In the genomic region with DNA sequence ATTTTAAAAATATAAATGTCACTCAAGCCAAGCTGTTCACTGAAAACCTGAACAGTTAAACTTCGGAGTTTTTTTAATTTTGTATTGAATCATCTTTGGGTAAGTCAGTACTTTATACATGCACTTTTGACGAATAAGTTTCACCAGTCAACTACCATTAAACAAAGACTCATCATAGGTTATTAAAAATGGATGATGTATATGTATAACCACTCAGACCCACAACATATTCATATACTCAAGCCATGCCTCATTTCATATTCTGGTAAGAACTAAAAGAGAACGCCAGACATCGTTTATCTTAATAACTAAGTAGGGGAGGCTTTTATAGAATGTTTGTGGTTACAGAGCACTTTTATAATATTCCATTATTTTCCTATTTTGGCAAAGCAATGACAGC, we compare ENCODE assay signal across 27 cellular contexts. TPM values are rescaled to one million over a fixed set of nuclear protein-coding genes. Genes with fewer than 3 reads are reported as not detected.
DNase-seq lines count a peak whose midpoint lies in the region; ATAC-seq and FAIRE-seq lines count a peak whose summit lies in the region.
"Had no signal": no experiment of that assay in that cellular context is flagged by ENCODE, and none has a peak within 500 bp of the region (broad histone marks: within the 10 kb centered on the region; RNA-seq: fewer than 3 reads in every experiment).

No MANE protein-coding gene starts in this region.

- H3K9me3 ChIP-seq in CD4-positive, CD25-positive, alpha-beta regulatory T cell (ENCODE audit: control insufficient read depth in 2 of 2, low read length in 2 of 2), result no peaks in the 10 kb centered on the region
- H3K9me3 ChIP-seq: A549, HAP-1, SJCRH30 had no signal

- intact Hi-C loops in activated CD4-positive, alpha-beta T cell treated with anti-CD3 and anti-CD28 coated beads for 36 hours (cut with DNase I, micrococcal nuclease), result loop anchor here in 1 of 2 experiments (5.0 kb wide), 1 partner anchor 101 kb away; no protein-coding TSS in a partner anchor
- intact Hi-C loops in activated CD4-positive, alpha-beta T cell treated with anti-CD3 and anti-CD28 coated beads, Interleukin-2, amount 10 ng/mL, durations not matched to agents 24 days and 14 days (cut with micrococcal nuclease), result no loop called here

- H3K4me1 Mint-ChIP-seq in activated CD4-positive, alpha-beta T cell treated with anti-CD3 and anti-CD28 coated beads for 36 hours, result peaks cover 56% of the 10 kb centered on the region
- peaks cover 23% of the 10 kb centered on the region for H3K4me1 Mint-ChIP-seq in activated CD4-positive, alpha-beta T cell treated with anti-CD3 and anti-CD28 coated beads, Interleukin-2, amount 10 ng/mL, durations not matched to agents 24 days and 14 days
- peaks cover 36 to 71% (median 55%) of the 10 kb centered on the region in 4 donors for H3K4me1 Mint-ChIP-seq in CD4-positive, CD25-positive, alpha-beta regulatory T cell
- peaks cover 36 to 49% (median 43%) of the 10 kb centered on the region in 3 donors for H3K4me1 Mint-ChIP-seq in IgD-negative memory B cell

- ATAC-seq in activated CD4-positive, alpha-beta T cell treated with anti-CD3 and anti-CD28 coated beads for 36 hours, result peak; percentile 40
- ATAC-seq in CD4-positive, CD25-positive, alpha-beta regulatory T cell (ENCODE audit: low read depth in 2 of 2), result no peak
- no peak for ATAC-seq in GM21529 (IDR thresholded peaks at IDR 0.05; ENCODE audit: unreplicated experiment)
- ATAC-seq: A549, Right ventricle myocardium inferior had no signal

- H3K4me3 ChIP-seq in CD4-positive, CD25-positive, alpha-beta regulatory T cell (ENCODE audit: low read depth, low read length), result peak overlapping the region; percentile 47
- H3K4me3 ChIP-seq: A549, HAP-1, PC-9, SJCRH30 had no signal

- CTCF ChIA-PET in activated CD4-positive, alpha-beta T cell treated with anti-CD3 and anti-CD28 coated beads for 36 hours (lab: Charles Lee), result no interaction called here

- FAIRE-seq in endometrium (lab: Jason Lieb, UNC), result peak; percentile 18
- FAIRE-seq: A549, G401.6 had no signal

- no peak overlapping the region for H3K27ac Mint-ChIP-seq in activated CD4-positive, alpha-beta T cell treated with anti-CD3 and anti-CD28 coated beads for 36 hours
- H3K27ac Mint-ChIP-seq in activated CD4-positive, alpha-beta T cell treated with anti-CD3 and anti-CD28 coated beads, Interleukin-2, amount 10 ng/mL, durations not matched to agents 24 days and 14 days, result no peak overlapping the region
- no peak overlapping the region for H3K27ac Mint-ChIP-seq in CD4-positive, CD25-positive, alpha-beta regulatory T cell
- H3K27ac Mint-ChIP-seq in IgD-negative memory B cell, result peak overlapping the region in 2 of 3 donors; percentile 42 to 46

- H3K36me3 ChIP-seq in CD4-positive, CD25-positive, alpha-beta regulatory T cell (ENCODE audit: control insufficient read depth, insufficient read depth, low read length), result no peaks in the 10 kb centered on the region
- H3K36me3 ChIP-seq: HAP-1, SJCRH30 had no signal

- no peak for DNase-seq in activated CD4-positive, alpha-beta T cell treated with anti-CD3 and anti-CD28 coated beads for 36 hours
- DNase-seq in activated CD4-positive, alpha-beta T cell treated with anti-CD3 and anti-CD28 coated beads, Interleukin-2, amount 10 ng/mL, durations not matched to agents 24 days and 14 days, result no peak
- no peak for DNase-seq in CD4-positive, CD25-positive, alpha-beta regulatory T cell
- no peak for DNase-seq in NCI-H69 (lab: John Stamatoyannopoulos, UW)
- DNase-seq: AML-193, C1 segment of cervical spinal cord, Calu3, DMS153, GOT3, IMR-90, MM.1S, NCI-H1048, NCI-H1417, NCI-H1694, NCI-H2029 treated with DMSO at 0.1 percent for 48 hours, NCI-H446 treated with DMSO at 0.1 percent for 48 hours, NCI-H526, PC-9, SJCRH30 had no signal

- POLR2A ChIA-PET in activated CD4-positive, alpha-beta T cell treated with anti-CD3 and anti-CD28 coated beads for 36 hours (lab: Charles Lee), result no interaction called here

- H3K36me3 Mint-ChIP-seq in activated CD4-positive, alpha-beta T cell treated with anti-CD3 and anti-CD28 coated beads for 36 hours (ENCODE audit: low read depth), result peaks cover 7% of the 10 kb centered on the region
- H3K36me3 Mint-ChIP-seq in activated CD4-positive, alpha-beta T cell treated with anti-CD3 and anti-CD28 coated beads, Interleukin-2, amount 10 ng/mL, durations not matched to agents 24 days and 14 days (ENCODE audit: low read depth), result peaks cover 3% of the 10 kb centered on the region
- H3K36me3 Mint-ChIP-seq in CD4-positive, CD25-positive, alpha-beta regulatory T cell, result peaks cover 2% of the 10 kb centered on the region
- H3K36me3 Mint-ChIP-seq in IgD-negative memory B cell, result peaks cover 5% of the 10 kb centered on the region

- H3K4me3 Mint-ChIP-seq in activated CD4-positive, alpha-beta T cell treated with anti-CD3 and anti-CD28 coated beads for 36 hours, result no peak overlapping the region
- no peak overlapping the region for H3K4me3 Mint-ChIP-seq in activated CD4-positive, alpha-beta T cell treated with anti-CD3 and anti-CD28 coated beads, Interleukin-2, amount 10 ng/mL, durations not matched to agents 24 days and 14 days
- peak overlapping the region; percentile 28 to 64 (median 42) for H3K4me3 Mint-ChIP-seq in CD4-positive, CD25-positive, alpha-beta regulatory T cell
- H3K4me3 Mint-ChIP-seq in IgD-negative memory B cell, result peak overlapping the region in 2 of 4 donors; percentile 39 to 65

- H3K27me3 Mint-ChIP-seq in activated CD4-positive, alpha-beta T cell treated with anti-CD3 and anti-CD28 coated beads for 36 hours, result no peaks in the 10 kb centered on the region
- H3K27me3 Mint-ChIP-seq in activated CD4-positive, alpha-beta T cell treated with anti-CD3 and anti-CD28 coated beads, Interleukin-2, amount 10 ng/mL, durations not matched to agents 24 days and 14 days, result no peaks in the 10 kb centered on the region
- H3K27me3 Mint-ChIP-seq in CD4-positive, CD25-positive, alpha-beta regulatory T cell, result no peaks in the 10 kb centered on the region
- no peaks in the 10 kb centered on the region for H3K27me3 Mint-ChIP-seq in IgD-negative memory B cell

- H3K27ac ChIP-seq in CD4-positive, CD25-positive, alpha-beta regulatory T cell (ENCODE audit: insufficient read depth, low read length, poor library complexity, severe bottlenecking), result no peak overlapping the region
- H3K27ac ChIP-seq: A549, KMS-11, PC-9, SJCRH30 had no signal

- no peaks in the 10 kb centered on the region for H3K27me3 ChIP-seq in CD4-positive, CD25-positive, alpha-beta regulatory T cell (ENCODE audit: control insufficient read depth, insufficient read depth, low read length)
- H3K27me3 ChIP-seq: SJCRH30 had no signal

- H3K9me3 Mint-ChIP-seq in activated CD4-positive, alpha-beta T cell treated with anti-CD3 and anti-CD28 coated beads for 36 hours (ENCODE audit: low read depth), result no peaks in the 10 kb centered on the region
- H3K9me3 Mint-ChIP-seq in activated CD4-positive, alpha-beta T cell treated with anti-CD3 and anti-CD28 coated beads, Interleukin-2, amount 10 ng/mL, durations not matched to agents 24 days and 14 days, result no peaks in the 10 kb centered on the region
- peaks cover 0 to 1% (median 0%) of the 10 kb centered on the region in 7 donors for H3K9me3 Mint-ChIP-seq in CD4-positive, CD25-positive, alpha-beta regulatory T cell
- H3K9me3 Mint-ChIP-seq in IgD-negative memory B cell, result no peaks in the 10 kb centered on the region

- peaks cover 74% of the 10 kb centered on the region for H3K4me1 ChIP-seq in CD4-positive, CD25-positive, alpha-beta regulatory T cell (ENCODE audit: control insufficient read depth, insufficient read depth, low read length, poor library complexity, severe bottlenecking)
- H3K4me1 ChIP-seq: SJCRH30 had no signal

RNA-seq across cellular contexts. Expression of a gene that starts 18.3 kb away (rescaled TPM):
- 10 to 100 TPM; 39.5 to 48.3 TPM for total RNA-seq in activated CD4-positive, alpha-beta T cell treated with anti-CD3 and anti-CD28 coated beads for 36 hours
- total RNA-seq in activated CD4-positive, alpha-beta T cell treated with anti-CD3 and anti-CD28 coated beads, Interleukin-2, amount 10 ng/mL, durations not matched to agents 24 days and 14 days, result 37.9 and 39.5 TPM in 2 replicates
- 146 TPM for total RNA-seq in CD4-positive, CD25-positive, alpha-beta regulatory T cell
- 10 to 100 TPM; 31.2 to 52.1 (median 35.4) TPM for polyA plus RNA-seq in CD4-positive, CD25-positive, alpha-beta regulatory T cell
- polyA plus RNA-seq in IgD-negative memory B cell, result 27.9 TPM

Comparison
In these comparisons a context has a peak if more than half of its experiments do, and no peak if none do; other contexts are left out.
1. H3K27ac Mint-ChIP-seq: peak in IgD-negative memory B cell (2 of 3); none in activated CD4-positive, alpha-beta T cell treated with anti-CD3 and anti-CD28 coated beads for 36 hours (single experiment), activated CD4-positive, alpha-beta T cell treated with anti-CD3 and anti-CD28 coated beads, Interleukin-2, amount 10 ng/mL, durations not matched to agents 24 days and 14 days (single experiment) and CD4-positive, CD25-positive, alpha-beta regulatory T cell (0 of 3).
2. H3K4me3 Mint-ChIP-seq: peak in CD4-positive, CD25-positive, alpha-beta regulatory T cell (4 of 4); none in activated CD4-positive, alpha-beta T cell treated with anti-CD3 and anti-CD28 coated beads for 36 hours (single experiment) and activated CD4-positive, alpha-beta T cell treated with anti-CD3 and anti-CD28 coated beads, Interleukin-2, amount 10 ng/mL, durations not matched to agents 24 days and 14 days (single experiment).